Comparison of ENCODE assay signal across 8 cellular contexts in genomic region chr5:134527156-134527960, GRCh38. TPM values are rescaled to one million over a fixed set of nuclear protein-coding genes. Genes with fewer than 3 reads are reported as not detected.
DNase-seq lines count a peak whose midpoint lies in the region; ATAC-seq and TF ChIP-seq lines count a peak whose summit lies in the region.

No MANE protein-coding gene starts in this region.

- intact Hi-C loops in colonic mucosa (cut with DNase I): loop anchor here (5.0 to 10.0 kb wide), 3 partner anchors 50 to 153 kb away; partner anchors contain the start of genes CDKN2AIPNL and UBE2B

- peaks cover 11% of the 10 kb centered on the region for H3K4me1 ChIP-seq in colonic mucosa

- CTCF ChIA-PET in AG04449 (lab: Yijun Ruan, JAX): interaction anchor here (0.7 to 7.5 kb wide), 32 partner anchors 10 to 225 kb away, joined by 3 to 65 read pairs (median 5); partner anchors contain the start of genes CDKL3, CDKN2AIPNL and UBE2B

- peak overlapping the region; percentile 91 for H3K27ac ChIP-seq in colonic mucosa

- H3K36me3 ChIP-seq in colonic mucosa: no peaks in the 10 kb centered on the region

- no peak for DNase-seq in AG04449 (ENCODE audit: low read depth, low spot score)
- DNase-seq in NCI-H446 (lab: John Stamatoyannopoulos, UW): peak; percentile 86 to 88
- peak; percentile 55 to 68 for DNase-seq in activated CD4-positive, alpha-beta T cell treated with anti-CD3 and anti-CD28 coated beads for 4 hours
- peak; percentile 87 for DNase-seq in colonic mucosa
- DNase-seq in left kidney (ENCODE audit: low read depth, low spot score): peak; percentile 93
- peak; percentile 76 for DNase-seq in stimulated activated CD4-positive, alpha-beta T cell treated with anti-CD3 and anti-CD28 coated beads, Interleukin-1b, Interleukin-23, amount 100 ng/mL, for 48 hours

- POLR2A ChIA-PET in AG04449 (lab: Yijun Ruan, JAX): interaction anchor here (0.8 to 2.5 kb wide), 4 partner anchors 16 to 91 kb away, joined by 3 to 6 read pairs (median 4); no protein-coding TSS in a partner anchor

- ATAC-seq in GM18868 (IDR thresholded peaks at IDR 0.05; ENCODE audit: unreplicated experiment): peak; percentile 55
- peak; percentile 29 for ATAC-seq in HG03135 (IDR thresholded peaks at IDR 0.05; ENCODE audit: unreplicated experiment)

- H3K4me3 ChIP-seq in AG04449 (ENCODE audit: low read depth, low read length) (peak overlapping the region; percentile 75), colonic mucosa (peak overlapping the region; percentile 93)

- H3K9ac ChIP-seq in colonic mucosa (ENCODE audit: low read depth in 2 of 2, low read length in 2 of 2): peak overlapping the region; percentile 90 to 96

- H3K27me3 ChIP-seq in colonic mucosa: no peaks in the 10 kb centered on the region

- no peaks in the 10 kb centered on the region for H3K9me3 ChIP-seq in colonic mucosa

- TF ChIP-seq CTCF in AG04449 (IDR thresholded peaks at IDR 0.05; ENCODE audit: insufficient read depth, low read length, missing control alignments) (peak; percentile 88), colonic mucosa (IDR thresholded peaks at IDR 0.05) (peak; percentile 69)

RNA-seq across cellular contexts. Expression of gene JADE2, which starts 1.9 kb away (rescaled TPM):
- total RNA-seq in colonic mucosa: 10 to 100 TPM; 24.1 to 33.3 TPM
